ENCODE assay signal across 8 cellular contexts in genomic region chr11:106076421-106076922, GRCh38. TPM values are rescaled to one million over a fixed set of nuclear protein-coding genes. Genes with fewer than 3 reads are reported as not detected.
A peak's percentile ranks its signal among the peaks of the same experiment; 100 is the strongest.
DNase-seq lines count a peak whose midpoint lies in the region; ATAC-seq, FAIRE-seq and TF ChIP-seq lines count a peak whose summit lies in the region.

No MANE protein-coding gene starts in this region.

- peak; percentile 32 for DNase-seq in activated CD8-positive, alpha-beta T cell treated with anti-CD3 and anti-CD28 coated beads, Interleukin-2, amount 10 ng/mL, durations not matched to agents 7 days and 5 days
- DNase-seq in head of caudate nucleus, result peak in 28 of 42 donors; percentile 4 to 59 (median 28)
- DNase-seq in sigmoid colon, result peak; percentile 61
- DNase-seq in D721Med (ENCODE audit: insufficient read length, low spot score), result no peak
- no peak for DNase-seq in SIG-M5 treated with dmso at 0.1 percent for 504 hours (lab: John Stamatoyannopoulos, UW; ENCODE audit: unreplicated experiment)

- peak overlapping the region; percentile 97 for H3K27ac Mint-ChIP-seq in activated CD8-positive, alpha-beta T cell treated with anti-CD3 and anti-CD28 coated beads, Interleukin-2, amount 10 ng/mL, durations not matched to agents 7 days and 5 days

- H3K4me3 Mint-ChIP-seq in activated CD8-positive, alpha-beta T cell treated with anti-CD3 and anti-CD28 coated beads, Interleukin-2, amount 10 ng/mL, durations not matched to agents 7 days and 5 days, result peak overlapping the region; percentile 95

- H3K4me1 ChIP-seq in HEK293 (ENCODE audit: control insufficient read depth, insufficient read depth, low read length) (no peaks in the 10 kb centered on the region), sigmoid colon (peaks cover 0 to 48% (median 42%) of the 10 kb centered on the region in 4 donors)

- H3K27ac ChIP-seq in C4-2B, result peak overlapping the region; percentile 89
- H3K27ac ChIP-seq in HEK293 (ENCODE audit: extremely low read depth, low read depth, low read length), result peak overlapping the region; percentile 53; the same call in 1 of the 2 replicates
- H3K27ac ChIP-seq in sigmoid colon, result peak overlapping the region; percentile 96 to 99 (median 97)

- WGBS in sigmoid colon, 2 donors, result 0 to 2% methylated on average over 14 of the region's 14 CpGs

- H3K27me3 ChIP-seq in sigmoid colon, result no peaks in the 10 kb centered on the region

- CTCF ChIA-PET in HEK293 (lab: Yijun Ruan, JAX), result interaction anchor here (1.3 kb wide), 2 partner anchors 10 to 11 kb away, joined by 3 to 4 read pairs; no protein-coding TSS in a partner anchor
- CTCF ChIA-PET in activated CD8-positive, alpha-beta T cell treated with anti-CD3 and anti-CD28 coated beads, Interleukin-2, amount 10 ng/mL, durations not matched to agents 7 days and 5 days (lab: Charles Lee), result interaction anchor here (1.0 to 3.2 kb wide), 8 partner anchors 10 to 137 kb away, joined by 3 to 18 read pairs (median 6); no protein-coding TSS in a partner anchor

- TF ChIP-seq CTCF in C4-2B (conservative IDR thresholded peaks at IDR 0.05) (no peak), HEK293 (tag by site-specific recombination; IDR thresholded peaks at IDR 0.05) (no peak), sigmoid colon (IDR thresholded peaks at IDR 0.05) (no peak), D721Med (IDR thresholded peaks at IDR 0.05; ENCODE audit: insufficient read depth, missing control alignments) (no peak)

- TF ChIP-seq POLR2A in sigmoid colon (IDR thresholded peaks at IDR 0.05) (no peak), GM18505 (IDR thresholded peaks at IDR 0.05; ENCODE audit: borderline replicate concordance, extremely low read depth, insufficient read depth, insufficient read length) (no peak)

- ATAC-seq in activated CD8-positive, alpha-beta T cell treated with anti-CD3 and anti-CD28 coated beads, Interleukin-2, amount 10 ng/mL, durations not matched to agents 7 days and 5 days, result no peak
- no peak for ATAC-seq in GM18505 (IDR thresholded peaks at IDR 0.05; ENCODE audit: unreplicated experiment)

- no peak for TF ChIP-seq EP300 in sigmoid colon (IDR thresholded peaks at IDR 0.05)

- intact Hi-C loops in head of caudate nucleus (cut with DNase I), result loop anchor here (2.0 kb wide), 1 partner anchor 54 kb away; the partner anchor contains the start of gene MSANTD4
- intact Hi-C loops in sigmoid colon (cut with DNase I), result no loop called here

- peaks cover 0 to 23% of the 10 kb centered on the region in 2 experiments; a peak in 2 of 3 replicates for H3K36me3 ChIP-seq in HEK293 (ENCODE audit: control insufficient read depth in 2 of 2, insufficient read depth in 1 of 2, low read length in 2 of 2)
- H3K36me3 ChIP-seq in sigmoid colon, result peaks cover 0 to 21% (median 0%) of the 10 kb centered on the region in 4 donors

- H3K9me3 Mint-ChIP-seq in activated CD8-positive, alpha-beta T cell treated with anti-CD3 and anti-CD28 coated beads, Interleukin-2, amount 10 ng/mL, durations not matched to agents 7 days and 5 days (ENCODE audit: insufficient read depth), result no peaks in the 10 kb centered on the region

- no peak for FAIRE-seq in D721Med (lab: Jason Lieb, UNC)

- H3K9me3 ChIP-seq in HEK293 (ENCODE audit: control insufficient read depth, insufficient read depth, low read depth, low read length), result no peaks in the 10 kb centered on the region
- no peaks in the 10 kb centered on the region for H3K9me3 ChIP-seq in sigmoid colon

- H3K36me3 Mint-ChIP-seq in activated CD8-positive, alpha-beta T cell treated with anti-CD3 and anti-CD28 coated beads, Interleukin-2, amount 10 ng/mL, durations not matched to agents 7 days and 5 days (ENCODE audit: low read depth), result peaks cover 21% of the 10 kb centered on the region

- no peaks in the 10 kb centered on the region for H3K27me3 Mint-ChIP-seq in activated CD8-positive, alpha-beta T cell treated with anti-CD3 and anti-CD28 coated beads, Interleukin-2, amount 10 ng/mL, durations not matched to agents 7 days and 5 days (ENCODE audit: low read depth)

- peaks cover 33% of the 10 kb centered on the region for H3K4me1 Mint-ChIP-seq in activated CD8-positive, alpha-beta T cell treated with anti-CD3 and anti-CD28 coated beads, Interleukin-2, amount 10 ng/mL, durations not matched to agents 7 days and 5 days (ENCODE audit: low read depth)

- POLR2A ChIA-PET in HEK293 (lab: Yijun Ruan, JAX), result interaction anchor here (0.6 to 1.5 kb wide), 4 partner anchors 14 to 57 kb away, joined by 3 to 8 read pairs (median 4); no protein-coding TSS in a partner anchor
- POLR2A ChIA-PET in activated CD8-positive, alpha-beta T cell treated with anti-CD3 and anti-CD28 coated beads, Interleukin-2, amount 10 ng/mL, durations not matched to agents 7 days and 5 days (lab: Charles Lee), result interaction anchor here (1.0 kb wide), 1 partner anchor 54 kb away, joined by 4 read pairs; no protein-coding TSS in a partner anchor

- peak overlapping the region; percentile 93 for H3K4me3 ChIP-seq in HEK293 (ENCODE audit: low read depth, low read length)
- peak overlapping the region; percentile 83 to 92 (median 86) for H3K4me3 ChIP-seq in sigmoid colon

TF ChIP-seq in HEK293, 187 proteins besides CTCF, POLR2A, EP300 and RAD21:
- TF ChIP-seq ZNF335 (tag by site-specific recombination; conservative IDR thresholded peaks at IDR 0.05) (peak; percentile 61), ZNF561 (tag by site-specific recombination; IDR thresholded peaks at IDR 0.05; ENCODE audit: borderline replicate concordance) (0 out of 2 replicates have a peak, but pooled peaks have one; percentile 23), TRIM28 (IDR thresholded peaks at IDR 0.05; ENCODE audit: borderline replicate concordance, low read length) (0 out of 2 replicates have a peak, but pooled peaks have one; percentile 86), ZSCAN18 (tag by site-specific recombination; IDR thresholded peaks at IDR 0.05) (no peak), ZBTB17 (tag by site-specific recombination; IDR thresholded peaks at IDR 0.05) (0 out of 2 replicates have a peak, but pooled peaks have one; percentile 88), ZNF510 (tag by site-specific recombination; IDR thresholded peaks at IDR 0.05; ENCODE audit: insufficient replicate concordance) (no peak)

RNA-seq across cellular contexts. Expression of gene KBTBD3, which starts 0.7 kb away (rescaled TPM):
- 1 to 10 TPM; 6.2 to 7.7 TPM for total RNA-seq in activated CD8-positive, alpha-beta T cell treated with anti-CD3 and anti-CD28 coated beads, Interleukin-2, amount 10 ng/mL, durations not matched to agents 7 days and 5 days
- 10 to 100 TPM in 1 of 4 donors, 1 to 10 TPM in 3; 4.5 to 10.3 (median 5.9) TPM for total RNA-seq in sigmoid colon
- polyA plus RNA-seq in sigmoid colon, result 1 to 10 TPM; 2.0 to 6.2 (median 4.2) TPM

RNA-seq across cellular contexts. Expression of gene AASDHPPT, which starts 1.0 kb away (rescaled TPM):
- 10 to 100 TPM; 30.9 to 31.2 TPM for total RNA-seq in activated CD8-positive, alpha-beta T cell treated with anti-CD3 and anti-CD28 coated beads, Interleukin-2, amount 10 ng/mL, durations not matched to agents 7 days and 5 days
- total RNA-seq in sigmoid colon, result 10 to 100 TPM; 32.5 to 36.8 (median 34.2) TPM
- 10 to 100 TPM in 2 of 3 donors, 1 to 10 TPM in 1; 8.4 to 12.9 (median 10.9) TPM for polyA plus RNA-seq in sigmoid colon

RNA-seq across cellular contexts. Expression of gene MSANTD4, which starts 54.4 kb away (rescaled TPM):
- 10 to 100 TPM; 14.0 to 17.4 TPM for total RNA-seq in activated CD8-positive, alpha-beta T cell treated with anti-CD3 and anti-CD28 coated beads, Interleukin-2, amount 10 ng/mL, durations not matched to agents 7 days and 5 days
- total RNA-seq in sigmoid colon, result 10 to 100 TPM; 18.1 to 35.0 (median 25.6) TPM
- 1 to 10 TPM; 5.4 to 6.5 (median 5.8) TPM for polyA plus RNA-seq in sigmoid colon

Comparison
In these comparisons a context has a peak if more than half of its experiments do, and no peak if none do; other contexts are left out.
1. DNase-seq: peak in activated CD8-positive, alpha-beta T cell treated with anti-CD3 and anti-CD28 coated beads, Interleukin-2, amount 10 ng/mL, durations not matched to agents 7 days and 5 days (single experiment), head of caudate nucleus (28 of 42) and sigmoid colon (single experiment); none in D721Med (single experiment) and SIG-M5 treated with dmso at 0.1 percent for 504 hours (single experiment).
2. Peak in every context shown above with its lines, with median percentiles within 50 percentile points of each other: H3K27ac ChIP-seq.